Comparison of ENCODE assay signal across 18 cellular contexts in the genomic region with DNA sequence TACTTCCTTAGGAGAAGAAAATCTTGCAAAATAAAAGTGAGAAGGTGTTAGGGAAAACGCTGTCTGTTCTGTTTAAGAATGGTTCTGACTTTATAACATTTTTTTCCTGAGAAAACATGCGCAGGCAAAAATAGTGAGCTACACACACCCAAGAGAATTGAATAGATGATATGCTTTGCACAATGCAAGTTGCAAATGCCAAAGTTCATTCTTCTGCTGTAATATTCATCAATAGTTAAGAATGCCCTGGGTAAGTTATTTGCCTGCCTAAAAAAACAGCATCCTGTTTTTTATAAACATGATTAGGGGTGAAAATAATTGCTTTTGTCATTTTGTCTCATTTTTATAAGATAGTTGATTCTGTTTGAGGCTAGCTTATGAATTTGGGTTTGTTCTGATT.
A peak's percentile ranks its signal among the peaks of the same experiment; 100 is the strongest.
DNase-seq lines count a peak whose midpoint lies in the region; ATAC-seq and TF ChIP-seq lines count a peak whose summit lies in the region.
"Had no signal": no experiment of that assay in that cellular context is flagged by ENCODE, and none has a peak within 500 bp of the region (broad histone marks: within the 10 kb centered on the region; RNA-seq: fewer than 3 reads in every experiment).

No MANE protein-coding gene starts in this region.

- H3K27me3 ChIP-seq in left ventricle myocardium inferior (ENCODE audit: low read depth) (no peaks in the 10 kb centered on the region), heart left ventricle (no peaks in the 10 kb centered on the region), osteoblast (ENCODE audit: insufficient read depth, low read length) (no peaks in the 10 kb centered on the region)
- H3K27me3 ChIP-seq: BLaER1, SJCRH30 had no signal

- intact Hi-C loops in left ventricle myocardium inferior (cut with micrococcal nuclease) (no loop called here), heart left ventricle (cut with DNase I) (no loop called here)

- TF ChIP-seq CTCF in left ventricle myocardium inferior (IDR thresholded peaks at IDR 0.05; ENCODE audit: borderline replicate concordance), result no peak
- no peak for TF ChIP-seq CTCF in heart left ventricle (IDR thresholded peaks at IDR 0.05)
- TF ChIP-seq CTCF in osteoblast (IDR thresholded peaks at IDR 0.05; ENCODE audit: extremely low read depth, low read depth, low read length), result no peak
- no peak for TF ChIP-seq CTCF in foreskin fibroblast (IDR thresholded peaks at IDR 0.05; ENCODE audit: low read depth, low read length)

- H3K4me2 ChIP-seq in osteoblast (ENCODE audit: insufficient read depth, low read length), result no peak overlapping the region
- H3K4me2 ChIP-seq: BLaER1 had no signal

- no peak overlapping the region for H3K4me3 ChIP-seq in left ventricle myocardium inferior
- no peak overlapping the region for H3K4me3 ChIP-seq in heart left ventricle
- no peak overlapping the region for H3K4me3 ChIP-seq in osteoblast (ENCODE audit: insufficient read depth, low read length)
- no peak overlapping the region for H3K4me3 ChIP-seq in foreskin fibroblast (ENCODE audit: low read depth in 1 of 2, low read length in 2 of 2)
- H3K4me3 ChIP-seq: BLaER1, SJCRH30 had no signal

- WGBS in heart left ventricle, 4 donors, result 64 to 73% (median 70%) methylated on average over 2 of the region's 2 CpGs

- no peaks in the 10 kb centered on the region for H4K20me1 ChIP-seq in osteoblast (ENCODE audit: insufficient read depth, low read length)
- H4K20me1 ChIP-seq: BLaER1 had no signal

- H3K4me1 ChIP-seq in left ventricle myocardium inferior, result peaks cover 26% of the 10 kb centered on the region
- peaks cover 0 to 45% (median 0%) of the 10 kb centered on the region in 12 donors for H3K4me1 ChIP-seq in heart left ventricle
- H3K4me1 ChIP-seq in osteoblast (ENCODE audit: insufficient read depth, low read length), result peaks cover 12% of the 10 kb centered on the region
- H3K4me1 ChIP-seq: BLaER1, SJCRH30 had no signal

- DNase-seq in left ventricle myocardium inferior (no peak), heart left ventricle (no peak), fibroblast of peridontal ligament (ENCODE audit: extremely low read depth) (peak; percentile 69), osteoblast (ENCODE audit: insufficient read length, low spot score, missing footprints) (no peak), foreskin fibroblast (no peak), NCI-H1417 (lab: John Stamatoyannopoulos, UW) (no peak)
- DNase-seq: CD4-positive, CD25-positive, alpha-beta regulatory T cell; DMS153; DND-41; Karpas-422; NCI-H1092 treated with DMSO at 0.1 percent for 48 hours; NCI-H1436 treated with DMSO at 0.1 percent for 48 hours; NCI-H187 treated with DMSO at 0.1 percent for 48 hours; NCI-H774; SJCRH30 had no signal

- ATAC-seq in heart left ventricle (no peak), HG03432 (IDR thresholded peaks at IDR 0.05; ENCODE audit: unreplicated experiment) (no peak)

- H3K79me2 ChIP-seq in osteoblast (ENCODE audit: insufficient read depth, low read length), result no peaks in the 10 kb centered on the region

- H3K27ac ChIP-seq in left ventricle myocardium inferior (replicated peaks) (peak overlapping the region; percentile 43), heart left ventricle (no peak overlapping the region), osteoblast (ENCODE audit: low read depth, low read length) (no peak overlapping the region)
- H3K27ac ChIP-seq: BLaER1, HL-60, SJCRH30 had no signal

- peak overlapping the region; percentile 37 for H2AFZ ChIP-seq in osteoblast (ENCODE audit: low read length)

- TF ChIP-seq POLR2A in heart left ventricle (IDR thresholded peaks at IDR 0.05), result no peak

- no peaks in the 10 kb centered on the region for H3K36me3 ChIP-seq in left ventricle myocardium inferior
- no peaks in the 10 kb centered on the region for H3K36me3 ChIP-seq in heart left ventricle
- no peaks in the 10 kb centered on the region for H3K36me3 ChIP-seq in osteoblast (ENCODE audit: insufficient read depth, low read length)
- H3K36me3 ChIP-seq: BLaER1, SJCRH30 had no signal

- H3K9me3 ChIP-seq in left ventricle myocardium inferior (replicated peaks) (peaks cover 1% of the 10 kb centered on the region), heart left ventricle (no peaks in the 10 kb centered on the region), osteoblast (ENCODE audit: low read depth, low read length) (no peaks in the 10 kb centered on the region)
- H3K9me3 ChIP-seq: SJCRH30 had no signal
